ENCODE assay signal across 18 cellular contexts in the genomic region with DNA sequence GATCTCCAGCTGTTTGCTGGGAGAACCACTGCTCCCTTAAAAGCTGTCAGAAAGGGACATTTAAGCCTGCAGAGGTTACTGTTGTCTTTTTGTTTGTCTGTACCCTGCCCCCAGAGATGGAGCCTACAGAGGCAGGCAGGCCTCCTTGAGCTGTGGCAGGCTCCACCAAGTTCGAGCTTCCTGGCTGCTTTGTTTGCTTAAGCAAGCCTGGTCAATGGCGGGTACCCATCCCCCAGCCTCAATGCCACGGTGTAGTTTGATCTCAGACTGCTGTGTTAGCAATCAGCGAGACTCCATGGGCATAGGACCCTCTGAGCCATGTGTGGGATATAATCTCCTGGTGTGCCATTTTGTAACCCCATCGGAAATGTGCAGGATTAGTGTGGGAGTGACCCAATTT. TPM values are rescaled to one million over a fixed set of nuclear protein-coding genes. Genes with fewer than 3 reads are reported as not detected.
"Had no signal": no experiment of that assay in that cellular context is flagged by ENCODE, and none has a peak within 500 bp of the region (broad histone marks: within the 10 kb centered on the region; RNA-seq: fewer than 3 reads in every experiment).

No MANE protein-coding gene starts in this region.

RNA-seq across cellular contexts. Expression of a gene that starts 23.6 kb away (rescaled TPM):
- total RNA-seq: activated B cell treated with CpG ODN at 0.5 μM for 24 hours; activated CD4-positive, alpha-beta memory T cell treated with anti-CD3 and anti-CD28 coated beads for 36 hours; activated CD4-positive, alpha-beta T cell treated with anti-CD3 and anti-CD28 coated beads, Interleukin-2, amount 10 ng/mL, durations not matched to agents 24 days and 14 days; activated CD8-positive, alpha-beta memory T cell treated with anti-CD3 and anti-CD28 coated beads for 36 hours; activated CD8-positive, alpha-beta T cell treated with anti-CD3 and anti-CD28 coated beads for 36 hours; activated naive CD4-positive, alpha-beta T cell treated with anti-CD3 and anti-CD28 coated beads for 36 hours; activated naive CD4-positive, alpha-beta T cell treated with anti-CD3 and anti-CD28 coated beads, Interleukin-2, amount 50 U/mL, for 72 hours; activated naive CD8-positive, alpha-beta T cell treated with anti-CD3 and anti-CD28 coated beads for 36 hours; activated T-cell treated with anti-CD3 and anti-CD28 coated beads, Interleukin-2, amount 50 U/mL, for 4 hours; activated T-cell treated with anti-CD3 and anti-CD28 coated beads, Interleukin-2, amount 50 U/mL, for 72 hours; activated T-helper 1 cell treated with anti-CD3 and anti-CD28 coated beads, Interleukin-12 subunit alpha, Interleukin-12 subunit beta, Interleukin-2, Interleukin-4 antibody, amounts not matched to agents 30 ng/mL and 10 ng/mL and 1 ng/mL, durations not matched to agents 14 hours and 24 hours and 36 hours; activated T-helper 17 cell treated with anti-CD3 and anti-CD28 coated beads, Interleukin-2, amount 50 U/mL, for 72 hours; adrenal gland; aorta; astrocyte; body of pancreas; breast epithelium; cardiac septum had no signal
- polyA plus RNA-seq: adrenal gland, aorta had no signal
